ENCODE assay signal across 8 cellular contexts in the genomic region with DNA sequence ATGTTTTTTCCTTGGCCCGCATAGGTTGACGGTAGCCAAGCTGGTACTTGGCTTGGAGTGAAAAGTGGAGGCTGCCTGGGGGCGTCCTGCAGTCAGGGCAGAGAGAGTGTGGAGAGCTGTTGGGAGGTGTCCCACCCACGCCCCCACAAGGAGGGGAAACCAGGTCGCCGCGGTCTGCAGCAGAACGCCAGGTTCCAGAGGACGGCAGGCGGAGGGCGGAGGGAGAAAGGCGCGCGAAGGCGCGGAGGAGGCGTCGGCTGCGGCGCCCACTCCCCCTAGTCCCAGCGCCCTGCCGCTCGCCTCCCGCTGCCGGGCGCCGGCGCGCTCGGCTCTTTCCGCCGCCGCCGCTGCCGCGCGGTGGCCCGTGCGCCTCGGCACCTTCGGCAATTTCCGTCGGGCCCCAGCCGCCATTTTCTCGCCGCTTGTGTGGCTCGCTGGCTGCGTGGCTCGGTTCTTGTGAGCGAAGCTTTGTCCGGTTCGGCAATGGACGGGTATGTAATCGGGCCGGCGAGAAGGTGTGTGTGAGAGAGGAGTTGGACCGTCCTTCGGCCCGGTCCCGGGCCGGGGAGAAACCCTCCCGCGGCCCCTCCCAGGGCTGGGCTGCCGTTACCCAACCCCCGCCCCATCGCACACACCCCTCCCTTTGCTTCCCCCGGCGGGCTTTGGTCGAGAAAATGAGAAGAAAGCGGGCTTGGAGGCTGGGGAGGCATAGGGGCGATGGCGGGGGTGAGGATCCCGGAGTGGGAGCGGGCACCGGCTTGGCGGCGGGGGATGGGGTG. TPM values are rescaled to one million over a fixed set of nuclear protein-coding genes. Genes with fewer than 3 reads are reported as not detected.
DNase-seq lines count a peak whose midpoint lies in the region; ATAC-seq and TF ChIP-seq lines count a peak whose summit lies in the region.

A gene with protein sequence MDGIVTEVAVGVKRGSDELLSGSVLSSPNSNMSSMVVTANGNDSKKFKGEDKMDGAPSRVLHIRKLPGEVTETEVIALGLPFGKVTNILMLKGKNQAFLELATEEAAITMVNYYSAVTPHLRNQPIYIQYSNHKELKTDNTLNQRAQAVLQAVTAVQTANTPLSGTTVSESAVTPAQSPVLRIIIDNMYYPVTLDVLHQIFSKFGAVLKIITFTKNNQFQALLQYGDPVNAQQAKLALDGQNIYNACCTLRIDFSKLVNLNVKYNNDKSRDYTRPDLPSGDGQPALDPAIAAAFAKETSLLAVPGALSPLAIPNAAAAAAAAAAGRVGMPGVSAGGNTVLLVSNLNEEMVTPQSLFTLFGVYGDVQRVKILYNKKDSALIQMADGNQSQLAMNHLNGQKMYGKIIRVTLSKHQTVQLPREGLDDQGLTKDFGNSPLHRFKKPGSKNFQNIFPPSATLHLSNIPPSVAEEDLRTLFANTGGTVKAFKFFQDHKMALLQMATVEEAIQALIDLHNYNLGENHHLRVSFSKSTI (plus strand): TSS at position 403 of the 779 bp plus-strand sequence. CDS start 81 bp downstream, at position 484.

- H3K4me3 ChIP-seq in Peyer's patch: peak within 1 kb of the TSS; percentile 78 to 99 (median 84)

- H3K27me3 Mint-ChIP-seq in IgD-negative memory B cell (no peaks in the 10 kb centered on the region), naive B cell (no peaks in the 10 kb centered on the region)
- H3K27me3 Mint-ChIP-seq in stimulated activated memory B cell treated with anti-CD40 and anti-IgM and Interleukin-4, amounts not matched to agents 10 μg/mL and 1 μg/mL and 100 μg/mL, for 72 hours: no peaks in the 10 kb centered on the region

- H3K4me1 ChIP-seq in Peyer's patch: peaks cover 0 to 3% (median 0%) of the 10 kb centered on the region in 4 donors

- TF ChIP-seq CTCF in Peyer's patch (IDR thresholded peaks at IDR 0.05): peak in 1 of 6 experiments; percentile 6

- H3K4me1 Mint-ChIP-seq in IgD-negative memory B cell: peaks cover 21 to 24% (median 22%) of the 10 kb centered on the region in 3 donors
- H3K4me1 Mint-ChIP-seq in naive B cell: peaks cover 18 to 34% (median 24%) of the 10 kb centered on the region in 3 donors
- peaks cover 26% of the 10 kb centered on the region for H3K4me1 Mint-ChIP-seq in stimulated activated memory B cell treated with anti-CD40 and anti-IgM and Interleukin-4, amounts not matched to agents 10 μg/mL and 1 μg/mL and 100 μg/mL, for 72 hours

- peak; percentile 95 for ATAC-seq in GM21619 (IDR thresholded peaks at IDR 0.05; ENCODE audit: unreplicated experiment)
- ATAC-seq in naive B cell (ENCODE audit: low read depth in 2 of 2): peak; percentile 87
- ATAC-seq in stimulated activated memory B cell treated with anti-CD40 and anti-IgM and Interleukin-4, amounts not matched to agents 10 μg/mL and 1 μg/mL and 100 μg/mL, for 72 hours: peak; percentile 96

- H3K27ac Mint-ChIP-seq in IgD-negative memory B cell (peak within 1 kb of the TSS; percentile 57 to 94 (median 94)), naive B cell (peak within 1 kb of the TSS; percentile 93 to 99 (median 96))
- H3K27ac Mint-ChIP-seq in stimulated activated memory B cell treated with anti-CD40 and anti-IgM and Interleukin-4, amounts not matched to agents 10 μg/mL and 1 μg/mL and 100 μg/mL, for 72 hours: peak within 1 kb of the TSS; percentile 93

- H3K36me3 Mint-ChIP-seq in IgD-negative memory B cell (peaks cover 3% of the 10 kb centered on the region), naive B cell (peaks cover 0 to 4% of the 10 kb centered on the region in 2 donors)
- H3K36me3 Mint-ChIP-seq in stimulated activated memory B cell treated with anti-CD40 and anti-IgM and Interleukin-4, amounts not matched to agents 10 μg/mL and 1 μg/mL and 100 μg/mL, for 72 hours: peaks cover 11% of the 10 kb centered on the region

- H3K9me3 ChIP-seq in Peyer's patch: no peaks in the 10 kb centered on the region

- H3K27ac ChIP-seq in Peyer's patch: peak within 1 kb of the TSS; percentile 88 to 92 (median 92)

- no peak for TF ChIP-seq POLR2A in Peyer's patch (IDR thresholded peaks at IDR 0.05)

- H3K4me3 Mint-ChIP-seq in IgD-negative memory B cell (peak within 1 kb of the TSS; percentile 94 to 99 (median 98)), naive B cell (peak within 1 kb of the TSS; percentile 92 to 99 (median 96))
- peak within 1 kb of the TSS; percentile 92 for H3K4me3 Mint-ChIP-seq in stimulated activated memory B cell treated with anti-CD40 and anti-IgM and Interleukin-4, amounts not matched to agents 10 μg/mL and 1 μg/mL and 100 μg/mL, for 72 hours

- no peaks in the 10 kb centered on the region for H3K27me3 ChIP-seq in Peyer's patch

- H3K9me3 Mint-ChIP-seq in IgD-negative memory B cell (no peaks in the 10 kb centered on the region), naive B cell (no peaks in the 10 kb centered on the region)
- no peaks in the 10 kb centered on the region for H3K9me3 Mint-ChIP-seq in stimulated activated memory B cell treated with anti-CD40 and anti-IgM and Interleukin-4, amounts not matched to agents 10 μg/mL and 1 μg/mL and 100 μg/mL, for 72 hours

- H3K36me3 ChIP-seq in Peyer's patch: peaks cover 0 to 5% (median 0%) of the 10 kb centered on the region in 3 donors

- DNase-seq in DMS79 (lab: John Stamatoyannopoulos, UW) (peak; percentile 72), Peyer's patch (peak; percentile 77 to 89 (median 88)), activated T-helper 1 cell treated with Interleukin-2 at 50 U/mL for 16 hours (ENCODE audit: low read depth) (peak; percentile 62), fibroblast of gingiva (ENCODE audit: low read depth) (peak; percentile 77), naive B cell (peak; percentile 87)

RNA-seq across cellular contexts. Expression of the gene that starts here (rescaled TPM):
- 6.6 TPM for polyA plus RNA-seq in IgD-negative memory B cell
- total RNA-seq in Peyer's patch: 10 to 100 TPM; 20.3 to 55.1 (median 31.7) TPM
- polyA plus RNA-seq in naive B cell (ENCODE audit: low read depth in 6 of 6): 1 to 10 TPM; 5.7 to 8.1 (median 6.7) TPM

Comparison
In these comparisons a context has a peak if more than half of its experiments do, and no peak if none do; other contexts are left out.
1. Peak in every context shown above with its lines: DNase-seq, ATAC-seq, H3K4me3 ChIP-seq and H3K27ac ChIP-seq.